ENCODE assay signal across 18 cellular contexts in the genomic region with DNA sequence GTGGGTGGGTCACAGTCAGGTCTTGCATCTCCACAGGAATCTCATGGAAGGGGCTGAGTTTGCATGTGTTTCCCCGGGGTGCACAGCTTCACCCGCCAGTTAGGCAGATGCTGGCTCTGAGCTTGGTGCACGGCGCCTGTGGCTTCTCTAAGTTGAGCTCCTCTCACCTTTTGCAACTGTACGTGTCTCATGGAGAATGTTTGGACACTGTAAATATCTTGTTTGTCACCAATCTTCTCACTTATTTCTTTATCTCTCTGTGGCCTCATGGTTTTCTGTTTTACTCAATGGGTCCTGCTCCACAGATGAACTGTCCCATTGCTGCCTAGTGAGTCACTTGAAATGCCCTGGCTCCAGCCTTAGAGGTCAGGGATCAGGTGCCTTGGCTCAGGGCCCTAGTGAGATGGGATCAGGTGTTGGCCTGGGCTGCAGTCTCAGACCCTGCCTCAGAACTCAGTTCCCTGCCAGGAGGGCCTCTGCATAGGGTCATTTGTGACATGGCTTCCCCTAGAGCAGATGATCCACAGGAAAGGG.
DNase-seq lines count a peak whose midpoint lies in the region; ATAC-seq, FAIRE-seq and TF ChIP-seq lines count a peak whose summit lies in the region.
"Had no signal": no experiment of that assay in that cellular context is flagged by ENCODE, and none has a peak within 500 bp of the region (broad histone marks: within the 10 kb centered on the region; RNA-seq: fewer than 3 reads in every experiment).

No MANE protein-coding gene starts in this region.

- H3K79me2 ChIP-seq in HCT116 (ENCODE audit: insufficient read depth, low read length), result no peaks in the 10 kb centered on the region
- H3K79me2 ChIP-seq in PC-9 (ENCODE audit: low read depth), result no peaks in the 10 kb centered on the region

- no peaks in the 10 kb centered on the region for H3K9me2 ChIP-seq in HCT116 (ENCODE audit: insufficient read depth)
- no peaks in the 10 kb centered on the region for H3K9me2 ChIP-seq in PC-9 (ENCODE audit: insufficient read depth)

- H3K27me3 ChIP-seq in HCT116 (ENCODE audit: insufficient read depth, low read length) (no peaks in the 10 kb centered on the region), PC-9 (ENCODE audit: insufficient read depth, low read depth) (no peaks in the 10 kb centered on the region), right atrium auricular region (no peaks in the 10 kb centered on the region), small intestine (ENCODE audit: control insufficient read depth in 2 of 2, insufficient read depth in 2 of 2, low read length in 2 of 2) (no peaks in the 10 kb centered on the region)

- H4K20me1 ChIP-seq in HCT116 (ENCODE audit: insufficient read depth) (no peaks in the 10 kb centered on the region), PC-9 (ENCODE audit: insufficient read depth) (no peaks in the 10 kb centered on the region)

- H3K9me3 ChIP-seq in HCT116 (ENCODE audit: control insufficient read depth in 1 of 2, insufficient read depth in 1 of 2, low read depth in 1 of 2, low read length in 2 of 2) (no peaks in the 10 kb centered on the region), PC-9 (ENCODE audit: insufficient read depth, low read depth) (no peaks in the 10 kb centered on the region), right atrium auricular region (no peaks in the 10 kb centered on the region), small intestine (ENCODE audit: control insufficient read depth, low read depth) (no peaks in the 10 kb centered on the region)

- CTCF ChIA-PET in HCT116 (lab: Charles Lee), result no interaction called here
- CTCF ChIA-PET in PC-9 (lab: Charles Lee), result no interaction called here

- H3K4me3 ChIP-seq in HCT116 (replicated peaks in 1 of 2; ENCODE audit: low read depth in 1 of 2, low read length in 2 of 2) (no peak overlapping the region), PC-9 (no peak overlapping the region), right atrium auricular region (no peak overlapping the region), small intestine (ENCODE audit: low read depth in 1 of 2, low read length in 2 of 2) (no peak overlapping the region)

- RAD21 ChIA-PET in HCT116 (lab: Charles Lee; ENCODE audit: low non-redundant PET in 1 of 2, low total read pairs in 2 of 2, uncharacterized antibody in 2 of 2, unreplicated experiment in 2 of 2), result no interaction called here

- H2AFZ ChIP-seq in HCT116 (ENCODE audit: low read depth, low read length, poor library complexity, severe bottlenecking), result no peak overlapping the region
- H2AFZ ChIP-seq in PC-9, result peak overlapping the region; percentile 12; the same call in 1 of the 2 replicates

- DNase-seq in HCT116 (ENCODE audit: low read depth, low spot score) (no peak), PC-9 (peak; percentile 70 to 79), right atrium auricular region (ENCODE audit: low spot score) (no peak), small intestine (peak; percentile 51), D721Med (ENCODE audit: insufficient read length, low spot score) (no peak)
- DNase-seq in activated CD4-positive, alpha-beta T cell treated with anti-CD3 and anti-CD28 coated beads for 4 hours, result no peak
- DNase-seq: CD4-positive, alpha-beta memory T cell; DND-41; GOT3; HFFc6; IMR-90; Kasumi-1; NCI-H187; NCI-H226; NCI-H524 treated with DMSO at 0.1 percent for 48 hours had no signal

- H3K9ac ChIP-seq in HCT116 (ENCODE audit: low read length), result peak overlapping the region; percentile 33; the same call in 1 of the 2 replicates

- no peak for FAIRE-seq in small intestine (lab: Jason Lieb, UNC)
- FAIRE-seq in D721Med (lab: Jason Lieb, UNC), result no peak
- FAIRE-seq: G401.6, GM18507 had no signal

- TF ChIP-seq CTCF in HCT116 (IDR thresholded peaks at IDR 0.05 in 2 of 3, conservative IDR thresholded peaks at IDR 0.05 in 1 of 3; ENCODE audit: borderline replicate concordance in 1 of 3, insufficient read depth in 1 of 3, low read depth in 2 of 3, low read length in 2 of 3) (no peak), PC-9 (conservative IDR thresholded peaks at IDR 0.05) (no peak), right atrium auricular region (IDR thresholded peaks at IDR 0.05) (no peak), D721Med (IDR thresholded peaks at IDR 0.05; ENCODE audit: insufficient read depth, missing control alignments) (no peak)

- intact Hi-C loops in HCT116 (cut with micrococcal nuclease) (no loop called here), PC-9 (cut with micrococcal nuclease; ENCODE audit: unreplicated experiment) (loop anchor here (1.0 kb wide), 3 partner anchors 27 to 85 kb away; no protein-coding TSS in a partner anchor)

- no peak overlapping the region for H3K27ac ChIP-seq in HCT116 (ENCODE audit: low read depth, low read length)
- peak overlapping the region; percentile 90 for H3K27ac ChIP-seq in PC-9
- H3K27ac ChIP-seq in right atrium auricular region, result peak overlapping the region; percentile 59 to 66
- no peak overlapping the region for H3K27ac ChIP-seq in small intestine (ENCODE audit: low read depth in 1 of 2, low read length in 1 of 2)

- POLR2A ChIA-PET in HCT116 (lab: Charles Lee) (no interaction called here), PC-9 (lab: Charles Lee; ENCODE audit: unreplicated experiment) (interaction anchor here (0.7 kb wide), 1 partner anchor 28 kb away, joined by 4 read pairs; no protein-coding TSS in a partner anchor)

- H3K4me1 ChIP-seq in HCT116 (ENCODE audit: control insufficient read depth in 1 of 2, insufficient read depth in 2 of 2, low read length in 2 of 2) (peaks cover 13 to 24% of the 10 kb centered on the region in 2 experiments), PC-9 (replicated peaks; ENCODE audit: insufficient read depth) (peaks cover 43% of the 10 kb centered on the region), right atrium auricular region (peaks cover 0 to 30% of the 10 kb centered on the region in 2 donors), small intestine (ENCODE audit: control insufficient read depth in 2 of 2, insufficient read depth in 1 of 2, low read depth in 1 of 2, low read length in 1 of 2) (no peaks in the 10 kb centered on the region)

- ATAC-seq in HCT116 (no peak), HG03520 (IDR thresholded peaks at IDR 0.05; ENCODE audit: unreplicated experiment) (no peak)

- TF ChIP-seq RAD21 in HCT116 (IDR thresholded peaks at IDR 0.05; ENCODE audit: low read depth), result no peak

- no peak for TF ChIP-seq POLR2A in HCT116 (IDR thresholded peaks at IDR 0.05; ENCODE audit: borderline replicate concordance, extremely low read depth, insufficient read depth, insufficient read length)

- H3F3A ChIP-seq in PC-9 (ENCODE audit: insufficient read depth, low read depth), result peaks cover 22% of the 10 kb centered on the region; the same call in 1 of the 2 replicates

- BruUV-seq in HCT116 (replicated peaks; lab: Mats Ljungman, UMichigan), result no TSS peak
- no TSS peak for BruUV-seq in PC-9 (replicated peaks; lab: Mats Ljungman, UMichigan)

- no peaks in the 10 kb centered on the region for H3K36me3 ChIP-seq in HCT116 (ENCODE audit: control insufficient read depth in 1 of 2, insufficient read depth in 2 of 2, low read length in 2 of 2)
- no peaks in the 10 kb centered on the region for H3K36me3 ChIP-seq in PC-9 (ENCODE audit: low read depth)
- peaks cover 6% of the 10 kb centered on the region for H3K36me3 ChIP-seq in right atrium auricular region
- H3K36me3 ChIP-seq in small intestine (ENCODE audit: control insufficient read depth in 2 of 2, insufficient read depth in 2 of 2, low read length in 2 of 2), result peaks cover 0 to 6% of the 10 kb centered on the region in 2 donors

- H3K4me2 ChIP-seq in HCT116 (ENCODE audit: low read length), result peak overlapping the region; percentile 53
- peak overlapping the region; percentile 58 for H3K4me2 ChIP-seq in PC-9

- WGBS in small intestine, 3 donors, result 85 to 93% (median 91%) methylated on average over 5 of the region's 5 CpGs

TF ChIP-seq in HCT116, 20 proteins besides CTCF, POLR2A, EP300 and RAD21 (continues in another document):
- TF ChIP-seq SRF (IDR thresholded peaks at IDR 0.05; ENCODE audit: low read depth) (no peak), EZH2phosphoT487 (IDR thresholded peaks at IDR 0.05; ENCODE audit: borderline replicate concordance) (no peak), JUND (IDR thresholded peaks at IDR 0.05) (no peak), TCF7L2 (IDR thresholded peaks at IDR 0.05; ENCODE audit: borderline replicate concordance, extremely low read depth, insufficient read depth, insufficient read length) (no peak), YY1 (IDR thresholded peaks at IDR 0.05; ENCODE audit: extremely low read depth, insufficient replicate concordance, low read depth, low read length) (no peak), CBX3 (IDR thresholded peaks at IDR 0.05; ENCODE audit: low read depth) (no peak), ZNF274 (IDR thresholded peaks at IDR 0.05; ENCODE audit: low read depth, low read length) (no peak), SP1 (IDR thresholded peaks at IDR 0.05; ENCODE audit: low read depth) (no peak), ELF1 (IDR thresholded peaks at IDR 0.05; ENCODE audit: borderline replicate concordance, low read depth) (no peak)
- TF ChIP-seq, protein P1, sequence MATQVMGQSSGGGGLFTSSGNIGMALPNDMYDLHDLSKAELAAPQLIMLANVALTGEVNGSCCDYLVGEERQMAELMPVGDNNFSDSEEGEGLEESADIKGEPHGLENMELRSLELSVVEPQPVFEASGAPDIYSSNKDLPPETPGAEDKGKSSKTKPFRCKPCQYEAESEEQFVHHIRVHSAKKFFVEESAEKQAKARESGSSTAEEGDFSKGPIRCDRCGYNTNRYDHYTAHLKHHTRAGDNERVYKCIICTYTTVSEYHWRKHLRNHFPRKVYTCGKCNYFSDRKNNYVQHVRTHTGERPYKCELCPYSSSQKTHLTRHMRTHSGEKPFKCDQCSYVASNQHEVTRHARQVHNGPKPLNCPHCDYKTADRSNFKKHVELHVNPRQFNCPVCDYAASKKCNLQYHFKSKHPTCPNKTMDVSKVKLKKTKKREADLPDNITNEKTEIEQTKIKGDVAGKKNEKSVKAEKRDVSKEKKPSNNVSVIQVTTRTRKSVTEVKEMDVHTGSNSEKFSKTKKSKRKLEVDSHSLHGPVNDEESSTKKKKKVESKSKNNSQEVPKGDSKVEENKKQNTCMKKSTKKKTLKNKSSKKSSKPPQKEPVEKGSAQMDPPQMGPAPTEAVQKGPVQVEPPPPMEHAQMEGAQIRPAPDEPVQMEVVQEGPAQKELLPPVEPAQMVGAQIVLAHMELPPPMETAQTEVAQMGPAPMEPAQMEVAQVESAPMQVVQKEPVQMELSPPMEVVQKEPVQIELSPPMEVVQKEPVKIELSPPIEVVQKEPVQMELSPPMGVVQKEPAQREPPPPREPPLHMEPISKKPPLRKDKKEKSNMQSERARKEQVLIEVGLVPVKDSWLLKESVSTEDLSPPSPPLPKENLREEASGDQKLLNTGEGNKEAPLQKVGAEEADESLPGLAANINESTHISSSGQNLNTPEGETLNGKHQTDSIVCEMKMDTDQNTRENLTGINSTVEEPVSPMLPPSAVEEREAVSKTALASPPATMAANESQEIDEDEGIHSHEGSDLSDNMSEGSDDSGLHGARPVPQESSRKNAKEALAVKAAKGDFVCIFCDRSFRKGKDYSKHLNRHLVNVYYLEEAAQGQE (IDR thresholded peaks at IDR 0.05; ENCODE audit: low read depth), result no peak

Comparison
In these comparisons a context has a peak if more than half of its experiments do, and no peak if none do; other contexts are left out.
1. DNase-seq: peak in PC-9 (2 of 2) and small intestine (single experiment); none in HCT116 (single experiment), right atrium auricular region (single experiment), activated CD4-positive, alpha-beta T cell treated with anti-CD3 and anti-CD28 coated beads for 4 hours (0 of 2) and D721Med (single experiment).
2. H3K27ac ChIP-seq: peak in PC-9 (single experiment) and right atrium auricular region (2 of 2); none in HCT116 (single experiment) and small intestine (0 of 2).